In the genomic region with DNA sequence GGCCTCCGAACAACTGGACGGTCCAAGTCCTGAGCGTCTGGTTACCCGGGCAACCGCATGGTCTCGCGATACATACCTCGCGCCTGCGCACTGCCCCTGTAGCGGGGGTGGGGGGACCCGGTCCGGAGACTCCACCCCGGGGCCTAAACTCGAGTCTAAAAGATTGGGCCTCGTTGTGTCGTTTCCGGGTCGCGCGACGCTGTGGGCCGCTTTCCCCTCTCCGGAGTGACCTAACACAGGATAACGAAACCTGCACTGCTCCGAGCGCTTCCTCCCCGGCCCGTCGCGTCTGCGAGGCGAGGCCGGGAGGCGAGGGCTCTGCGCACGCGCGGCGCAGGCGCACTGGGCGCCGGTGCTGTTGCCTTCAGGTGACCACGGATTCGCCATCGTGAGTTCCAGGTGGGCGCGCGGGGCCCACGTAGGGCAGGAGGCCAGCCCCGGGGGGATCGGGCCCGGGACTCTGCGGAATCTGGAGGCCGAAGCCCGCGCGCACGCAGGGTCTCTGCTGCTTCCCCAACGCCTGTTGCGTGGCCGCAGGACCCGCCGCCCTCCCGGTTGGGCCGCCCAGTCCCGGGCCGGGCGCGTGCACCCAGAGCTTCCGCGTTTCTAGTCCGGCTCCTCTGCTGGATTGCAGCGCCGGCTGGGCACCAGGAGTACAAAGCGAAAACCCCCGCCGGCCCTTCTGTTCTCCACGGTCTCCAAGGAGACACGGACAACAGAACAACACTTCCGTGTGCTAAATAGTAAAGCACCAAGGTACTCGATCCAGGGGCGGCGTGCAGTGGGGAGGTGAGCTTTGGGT, we compare ENCODE assay signal across 1 cellular context.
TF ChIP-seq lines count a peak whose summit lies in the region.

A gene with protein sequence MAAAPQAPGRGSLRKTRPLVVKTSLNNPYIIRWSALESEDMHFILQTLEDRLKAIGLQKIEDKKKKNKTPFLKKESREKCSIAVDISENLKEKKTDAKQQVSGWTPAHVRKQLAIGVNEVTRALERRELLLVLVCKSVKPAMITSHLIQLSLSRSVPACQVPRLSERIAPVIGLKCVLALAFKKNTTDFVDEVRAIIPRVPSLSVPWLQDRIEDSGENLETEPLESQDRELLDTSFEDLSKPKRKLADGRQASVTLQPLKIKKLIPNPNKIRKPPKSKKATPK (plus strand): TSS at position 345 of the 802 bp plus-strand sequence. CDS start 5,960 bp downstream, outside the sequence.

TF ChIP-seq in K562, 482 proteins besides CTCF, POLR2A, EP300 and RAD21 (continued from another document and continues in another):
- TF ChIP-seq, protein P1, sequence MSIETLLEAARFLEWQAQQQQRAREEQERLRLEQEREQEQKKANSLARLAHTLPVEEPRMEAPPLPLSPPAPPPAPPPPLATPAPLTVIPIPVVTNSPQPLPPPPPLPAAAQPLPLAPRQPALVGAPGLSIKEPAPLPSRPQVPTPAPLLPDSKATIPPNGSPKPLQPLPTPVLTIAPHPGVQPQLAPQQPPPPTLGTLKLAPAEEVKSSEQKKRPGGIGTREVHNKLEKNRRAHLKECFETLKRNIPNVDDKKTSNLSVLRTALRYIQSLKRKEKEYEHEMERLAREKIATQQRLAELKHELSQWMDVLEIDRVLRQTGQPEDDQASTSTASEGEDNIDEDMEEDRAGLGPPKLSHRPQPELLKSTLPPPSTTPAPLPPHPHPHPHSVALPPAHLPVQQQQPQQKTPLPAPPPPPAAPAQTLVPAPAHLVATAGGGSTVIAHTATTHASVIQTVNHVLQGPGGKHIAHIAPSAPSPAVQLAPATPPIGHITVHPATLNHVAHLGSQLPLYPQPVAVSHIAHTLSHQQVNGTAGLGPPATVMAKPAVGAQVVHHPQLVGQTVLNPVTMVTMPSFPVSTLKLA (conservative IDR thresholded peaks at IDR 0.05) = peak; percentile 85 to 93
- TF ChIP-seq TOE1 (IDR thresholded peaks at IDR 0.05; ENCODE audit: borderline replicate concordance) (no peak), TOE1 (CRISPR knock-in tag; IDR thresholded peaks at IDR 0.05; ENCODE audit: borderline replicate concordance, low read depth) (no peak), SMARCB1 (IDR thresholded peaks at IDR 0.05; ENCODE audit: insufficient read length, low read depth) (no peak), POLR2G (IDR thresholded peaks at IDR 0.05; ENCODE audit: low read depth, low read length) (peak; percentile 96), ZNF830 (CRISPR knock-in tag; IDR thresholded peaks at IDR 0.05) (0 out of 2 replicates have a peak, but pooled peaks have one; percentile 76), FOXJ3 (CRISPR knock-in tag; IDR thresholded peaks at IDR 0.05) (peak; percentile 72; the same call in 1 of the 2 replicates), BMI1 (IDR thresholded peaks at IDR 0.05; ENCODE audit: low read length) (peak; percentile 82), KAT2B (IDR thresholded peaks at IDR 0.05; ENCODE audit: low read depth, low read length) (no peak), ZNF324 (CRISPR knock-in tag; IDR thresholded peaks at IDR 0.05) (no peak), ERF (CRISPR knock-in tag; IDR thresholded peaks at IDR 0.05) (peak; percentile 48), CREB1 (IDR thresholded peaks at IDR 0.05) (peak; percentile 41; the same call in 1 of the 2 replicates), CREB1 (CRISPR knock-in tag; IDR thresholded peaks at IDR 0.05) (peak; percentile 57; the same call in 1 of the 2 replicates), MXI1 (IDR thresholded peaks at IDR 0.05; ENCODE audit: low read depth, low read length) (peak; percentile 74), NCOR1 (IDR thresholded peaks at IDR 0.05) (peak; percentile 24; the same call in 1 of the 2 replicates), RCOR1 (IDR thresholded peaks at IDR 0.05; ENCODE audit: borderline replicate concordance in 1 of 2, low read depth in 2 of 2, low read length in 2 of 2) (no peak), ZFX (CRISPR knock-in tag; IDR thresholded peaks at IDR 0.05) (peak; percentile 99), ETV1 (tag; conservative IDR thresholded peaks at IDR 0.05; ENCODE audit: low read depth) (no peak), SAP30 (IDR thresholded peaks at IDR 0.05; ENCODE audit: borderline replicate concordance, insufficient read depth, low read depth, low read length, poor library complexity, severe bottlenecking) (peak; percentile 45), ZNF586 (CRISPR knock-in tag; conservative IDR thresholded peaks at IDR 0.05) (0 out of 2 replicates have a peak, but pooled peaks have one; percentile 13), ZC3H8 (IDR thresholded peaks at IDR 0.05) (no peak), TAF7 (tag; IDR thresholded peaks at IDR 0.05) (0 out of 2 replicates have a peak, but pooled peaks have one; percentile 38)
- TF ChIP-seq, protein P2, sequence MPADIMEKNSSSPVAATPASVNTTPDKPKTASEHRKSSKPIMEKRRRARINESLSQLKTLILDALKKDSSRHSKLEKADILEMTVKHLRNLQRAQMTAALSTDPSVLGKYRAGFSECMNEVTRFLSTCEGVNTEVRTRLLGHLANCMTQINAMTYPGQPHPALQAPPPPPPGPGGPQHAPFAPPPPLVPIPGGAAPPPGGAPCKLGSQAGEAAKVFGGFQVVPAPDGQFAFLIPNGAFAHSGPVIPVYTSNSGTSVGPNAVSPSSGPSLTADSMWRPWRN (IDR thresholded peaks at IDR 0.05; ENCODE audit: low read depth) = no peak
- TF ChIP-seq, protein P3, sequence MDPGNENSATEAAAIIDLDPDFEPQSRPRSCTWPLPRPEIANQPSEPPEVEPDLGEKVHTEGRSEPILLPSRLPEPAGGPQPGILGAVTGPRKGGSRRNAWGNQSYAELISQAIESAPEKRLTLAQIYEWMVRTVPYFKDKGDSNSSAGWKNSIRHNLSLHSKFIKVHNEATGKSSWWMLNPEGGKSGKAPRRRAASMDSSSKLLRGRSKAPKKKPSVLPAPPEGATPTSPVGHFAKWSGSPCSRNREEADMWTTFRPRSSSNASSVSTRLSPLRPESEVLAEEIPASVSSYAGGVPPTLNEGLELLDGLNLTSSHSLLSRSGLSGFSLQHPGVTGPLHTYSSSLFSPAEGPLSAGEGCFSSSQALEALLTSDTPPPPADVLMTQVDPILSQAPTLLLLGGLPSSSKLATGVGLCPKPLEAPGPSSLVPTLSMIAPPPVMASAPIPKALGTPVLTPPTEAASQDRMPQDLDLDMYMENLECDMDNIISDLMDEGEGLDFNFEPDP (CRISPR knock-in tag; IDR thresholded peaks at IDR 0.05) = no peak
- TF ChIP-seq, protein P4, sequence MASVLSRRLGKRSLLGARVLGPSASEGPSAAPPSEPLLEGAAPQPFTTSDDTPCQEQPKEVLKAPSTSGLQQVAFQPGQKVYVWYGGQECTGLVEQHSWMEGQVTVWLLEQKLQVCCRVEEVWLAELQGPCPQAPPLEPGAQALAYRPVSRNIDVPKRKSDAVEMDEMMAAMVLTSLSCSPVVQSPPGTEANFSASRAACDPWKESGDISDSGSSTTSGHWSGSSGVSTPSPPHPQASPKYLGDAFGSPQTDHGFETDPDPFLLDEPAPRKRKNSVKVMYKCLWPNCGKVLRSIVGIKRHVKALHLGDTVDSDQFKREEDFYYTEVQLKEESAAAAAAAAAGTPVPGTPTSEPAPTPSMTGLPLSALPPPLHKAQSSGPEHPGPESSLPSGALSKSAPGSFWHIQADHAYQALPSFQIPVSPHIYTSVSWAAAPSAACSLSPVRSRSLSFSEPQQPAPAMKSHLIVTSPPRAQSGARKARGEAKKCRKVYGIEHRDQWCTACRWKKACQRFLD (CRISPR knock-in tag; IDR thresholded peaks at IDR 0.05) = peak; percentile 80
- TF ChIP-seq, protein P5, sequence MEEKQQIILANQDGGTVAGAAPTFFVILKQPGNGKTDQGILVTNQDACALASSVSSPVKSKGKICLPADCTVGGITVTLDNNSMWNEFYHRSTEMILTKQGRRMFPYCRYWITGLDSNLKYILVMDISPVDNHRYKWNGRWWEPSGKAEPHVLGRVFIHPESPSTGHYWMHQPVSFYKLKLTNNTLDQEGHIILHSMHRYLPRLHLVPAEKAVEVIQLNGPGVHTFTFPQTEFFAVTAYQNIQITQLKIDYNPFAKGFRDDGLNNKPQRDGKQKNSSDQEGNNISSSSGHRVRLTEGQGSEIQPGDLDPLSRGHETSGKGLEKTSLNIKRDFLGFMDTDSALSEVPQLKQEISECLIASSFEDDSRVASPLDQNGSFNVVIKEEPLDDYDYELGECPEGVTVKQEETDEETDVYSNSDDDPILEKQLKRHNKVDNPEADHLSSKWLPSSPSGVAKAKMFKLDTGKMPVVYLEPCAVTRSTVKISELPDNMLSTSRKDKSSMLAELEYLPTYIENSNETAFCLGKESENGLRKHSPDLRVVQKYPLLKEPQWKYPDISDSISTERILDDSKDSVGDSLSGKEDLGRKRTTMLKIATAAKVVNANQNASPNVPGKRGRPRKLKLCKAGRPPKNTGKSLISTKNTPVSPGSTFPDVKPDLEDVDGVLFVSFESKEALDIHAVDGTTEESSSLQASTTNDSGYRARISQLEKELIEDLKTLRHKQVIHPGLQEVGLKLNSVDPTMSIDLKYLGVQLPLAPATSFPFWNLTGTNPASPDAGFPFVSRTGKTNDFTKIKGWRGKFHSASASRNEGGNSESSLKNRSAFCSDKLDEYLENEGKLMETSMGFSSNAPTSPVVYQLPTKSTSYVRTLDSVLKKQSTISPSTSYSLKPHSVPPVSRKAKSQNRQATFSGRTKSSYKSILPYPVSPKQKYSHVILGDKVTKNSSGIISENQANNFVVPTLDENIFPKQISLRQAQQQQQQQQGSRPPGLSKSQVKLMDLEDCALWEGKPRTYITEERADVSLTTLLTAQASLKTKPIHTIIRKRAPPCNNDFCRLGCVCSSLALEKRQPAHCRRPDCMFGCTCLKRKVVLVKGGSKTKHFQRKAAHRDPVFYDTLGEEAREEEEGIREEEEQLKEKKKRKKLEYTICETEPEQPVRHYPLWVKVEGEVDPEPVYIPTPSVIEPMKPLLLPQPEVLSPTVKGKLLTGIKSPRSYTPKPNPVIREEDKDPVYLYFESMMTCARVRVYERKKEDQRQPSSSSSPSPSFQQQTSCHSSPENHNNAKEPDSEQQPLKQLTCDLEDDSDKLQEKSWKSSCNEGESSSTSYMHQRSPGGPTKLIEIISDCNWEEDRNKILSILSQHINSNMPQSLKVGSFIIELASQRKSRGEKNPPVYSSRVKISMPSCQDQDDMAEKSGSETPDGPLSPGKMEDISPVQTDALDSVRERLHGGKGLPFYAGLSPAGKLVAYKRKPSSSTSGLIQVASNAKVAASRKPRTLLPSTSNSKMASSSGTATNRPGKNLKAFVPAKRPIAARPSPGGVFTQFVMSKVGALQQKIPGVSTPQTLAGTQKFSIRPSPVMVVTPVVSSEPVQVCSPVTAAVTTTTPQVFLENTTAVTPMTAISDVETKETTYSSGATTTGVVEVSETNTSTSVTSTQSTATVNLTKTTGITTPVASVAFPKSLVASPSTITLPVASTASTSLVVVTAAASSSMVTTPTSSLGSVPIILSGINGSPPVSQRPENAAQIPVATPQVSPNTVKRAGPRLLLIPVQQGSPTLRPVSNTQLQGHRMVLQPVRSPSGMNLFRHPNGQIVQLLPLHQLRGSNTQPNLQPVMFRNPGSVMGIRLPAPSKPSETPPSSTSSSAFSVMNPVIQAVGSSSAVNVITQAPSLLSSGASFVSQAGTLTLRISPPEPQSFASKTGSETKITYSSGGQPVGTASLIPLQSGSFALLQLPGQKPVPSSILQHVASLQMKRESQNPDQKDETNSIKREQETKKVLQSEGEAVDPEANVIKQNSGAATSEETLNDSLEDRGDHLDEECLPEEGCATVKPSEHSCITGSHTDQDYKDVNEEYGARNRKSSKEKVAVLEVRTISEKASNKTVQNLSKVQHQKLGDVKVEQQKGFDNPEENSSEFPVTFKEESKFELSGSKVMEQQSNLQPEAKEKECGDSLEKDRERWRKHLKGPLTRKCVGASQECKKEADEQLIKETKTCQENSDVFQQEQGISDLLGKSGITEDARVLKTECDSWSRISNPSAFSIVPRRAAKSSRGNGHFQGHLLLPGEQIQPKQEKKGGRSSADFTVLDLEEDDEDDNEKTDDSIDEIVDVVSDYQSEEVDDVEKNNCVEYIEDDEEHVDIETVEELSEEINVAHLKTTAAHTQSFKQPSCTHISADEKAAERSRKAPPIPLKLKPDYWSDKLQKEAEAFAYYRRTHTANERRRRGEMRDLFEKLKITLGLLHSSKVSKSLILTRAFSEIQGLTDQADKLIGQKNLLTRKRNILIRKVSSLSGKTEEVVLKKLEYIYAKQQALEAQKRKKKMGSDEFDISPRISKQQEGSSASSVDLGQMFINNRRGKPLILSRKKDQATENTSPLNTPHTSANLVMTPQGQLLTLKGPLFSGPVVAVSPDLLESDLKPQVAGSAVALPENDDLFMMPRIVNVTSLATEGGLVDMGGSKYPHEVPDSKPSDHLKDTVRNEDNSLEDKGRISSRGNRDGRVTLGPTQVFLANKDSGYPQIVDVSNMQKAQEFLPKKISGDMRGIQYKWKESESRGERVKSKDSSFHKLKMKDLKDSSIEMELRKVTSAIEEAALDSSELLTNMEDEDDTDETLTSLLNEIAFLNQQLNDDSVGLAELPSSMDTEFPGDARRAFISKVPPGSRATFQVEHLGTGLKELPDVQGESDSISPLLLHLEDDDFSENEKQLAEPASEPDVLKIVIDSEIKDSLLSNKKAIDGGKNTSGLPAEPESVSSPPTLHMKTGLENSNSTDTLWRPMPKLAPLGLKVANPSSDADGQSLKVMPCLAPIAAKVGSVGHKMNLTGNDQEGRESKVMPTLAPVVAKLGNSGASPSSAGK (IDR thresholded peaks at IDR 0.05) = peak; percentile 90
- TF ChIP-seq, protein P6, sequence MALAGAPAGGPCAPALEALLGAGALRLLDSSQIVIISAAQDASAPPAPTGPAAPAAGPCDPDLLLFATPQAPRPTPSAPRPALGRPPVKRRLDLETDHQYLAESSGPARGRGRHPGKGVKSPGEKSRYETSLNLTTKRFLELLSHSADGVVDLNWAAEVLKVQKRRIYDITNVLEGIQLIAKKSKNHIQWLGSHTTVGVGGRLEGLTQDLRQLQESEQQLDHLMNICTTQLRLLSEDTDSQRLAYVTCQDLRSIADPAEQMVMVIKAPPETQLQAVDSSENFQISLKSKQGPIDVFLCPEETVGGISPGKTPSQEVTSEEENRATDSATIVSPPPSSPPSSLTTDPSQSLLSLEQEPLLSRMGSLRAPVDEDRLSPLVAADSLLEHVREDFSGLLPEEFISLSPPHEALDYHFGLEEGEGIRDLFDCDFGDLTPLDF (CRISPR knock-in tag; IDR thresholded peaks at IDR 0.05) = 0 out of 2 replicates have a peak, but pooled peaks have one; percentile 11
- TF ChIP-seq, protein P7, sequence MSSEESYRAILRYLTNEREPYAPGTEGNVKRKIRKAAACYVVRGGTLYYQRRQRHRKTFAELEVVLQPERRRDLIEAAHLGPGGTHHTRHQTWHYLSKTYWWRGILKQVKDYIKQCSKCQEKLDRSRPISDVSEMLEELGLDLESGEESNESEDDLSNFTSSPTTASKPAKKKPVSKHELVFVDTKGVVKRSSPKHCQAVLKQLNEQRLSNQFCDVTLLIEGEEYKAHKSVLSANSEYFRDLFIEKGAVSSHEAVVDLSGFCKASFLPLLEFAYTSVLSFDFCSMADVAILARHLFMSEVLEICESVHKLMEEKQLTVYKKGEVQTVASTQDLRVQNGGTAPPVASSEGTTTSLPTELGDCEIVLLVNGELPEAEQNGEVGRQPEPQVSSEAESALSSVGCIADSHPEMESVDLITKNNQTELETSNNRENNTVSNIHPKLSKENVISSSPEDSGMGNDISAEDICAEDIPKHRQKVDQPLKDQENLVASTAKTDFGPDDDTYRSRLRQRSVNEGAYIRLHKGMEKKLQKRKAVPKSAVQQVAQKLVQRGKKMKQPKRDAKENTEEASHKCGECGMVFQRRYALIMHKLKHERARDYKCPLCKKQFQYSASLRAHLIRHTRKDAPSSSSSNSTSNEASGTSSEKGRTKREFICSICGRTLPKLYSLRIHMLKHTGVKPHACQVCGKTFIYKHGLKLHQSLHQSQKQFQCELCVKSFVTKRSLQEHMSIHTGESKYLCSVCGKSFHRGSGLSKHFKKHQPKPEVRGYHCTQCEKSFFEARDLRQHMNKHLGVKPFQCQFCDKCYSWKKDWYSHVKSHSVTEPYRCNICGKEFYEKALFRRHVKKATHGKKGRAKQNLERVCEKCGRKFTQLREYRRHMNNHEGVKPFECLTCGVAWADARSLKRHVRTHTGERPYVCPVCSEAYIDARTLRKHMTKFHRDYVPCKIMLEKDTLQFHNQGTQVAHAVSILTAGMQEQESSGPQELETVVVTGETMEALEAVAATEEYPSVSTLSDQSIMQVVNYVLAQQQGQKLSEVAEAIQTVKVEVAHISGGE (CRISPR knock-in tag; IDR thresholded peaks at IDR 0.05) = peak in 2 of 3 experiments; percentile 35 to 93; a peak in 3 of 6 replicates
